ENCODE assay signal across 23 cellular contexts in the genomic region with DNA sequence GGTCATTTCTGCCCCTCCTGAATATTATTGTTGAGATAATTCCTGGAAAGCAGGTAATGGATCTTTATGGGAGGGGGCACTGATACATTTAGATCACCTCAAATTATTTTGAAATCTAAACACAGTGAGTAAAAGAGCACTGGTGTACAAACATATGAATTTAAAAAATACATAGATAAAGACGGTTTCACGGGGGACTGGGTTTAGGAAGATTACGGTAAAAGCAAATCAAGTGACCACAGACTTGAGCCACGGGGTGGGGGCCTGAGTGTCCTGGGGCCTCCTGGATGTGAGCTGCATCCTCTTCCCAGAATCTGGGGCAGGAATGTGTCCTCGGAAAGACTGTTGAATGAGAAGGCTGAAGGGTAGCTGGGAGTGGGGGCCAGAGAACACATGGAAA.
DNase-seq lines count a peak whose midpoint lies in the region; ATAC-seq, FAIRE-seq and TF ChIP-seq lines count a peak whose summit lies in the region.
"Had no signal": no experiment of that assay in that cellular context is flagged by ENCODE, and none has a peak within 500 bp of the region (broad histone marks: within the 10 kb centered on the region; RNA-seq: fewer than 3 reads in every experiment).

No MANE protein-coding gene starts in this region.

- H3K56ac ChIP-seq in H1 (replicated peaks; ENCODE audit: insufficient read length, low read depth, low read length): no peak overlapping the region

- POLR2A ChIA-PET in H1 (lab: Charles Lee; ENCODE audit: partially characterized antibody): interaction anchor here (0.9 kb wide), 1 partner anchor 12 kb away, joined by 3 read pairs; no protein-coding TSS in a partner anchor

- no peak overlapping the region for H3K4me3 Mint-ChIP-seq in activated T-cell treated with anti-CD3 and anti-CD28 coated beads, Interleukin-2, amount 50 U/mL, for 72 hours
- no peak overlapping the region for H3K4me3 Mint-ChIP-seq in endothelial cell (ENCODE audit: unreplicated experiment)
- H3K4me3 Mint-ChIP-seq: CD4-positive, alpha-beta T cell had no signal

- H2BK120ac ChIP-seq in H1 (replicated peaks; ENCODE audit: low read depth, low read length) (no peak overlapping the region), neuronal stem cell (ENCODE audit: low read depth, low read length) (no peak overlapping the region)

- H4K91ac ChIP-seq in H1 (replicated peaks; ENCODE audit: insufficient read length, low read length) (no peak overlapping the region), neuronal stem cell (ENCODE audit: low read depth, low read length, poor library complexity) (no peak overlapping the region)

- H4K8ac ChIP-seq in H1 (ENCODE audit: extremely low read depth, insufficient read depth, low read length): no peak overlapping the region
- H4K8ac ChIP-seq in neuronal stem cell (ENCODE audit: low read depth, low read length): no peak overlapping the region

- H3K4me1 Mint-ChIP-seq in activated T-cell treated with anti-CD3 and anti-CD28 coated beads, Interleukin-2, amount 50 U/mL, for 72 hours (ENCODE audit: low read depth): no peaks in the 10 kb centered on the region
- H3K4me1 Mint-ChIP-seq in endothelial cell (ENCODE audit: unreplicated experiment): peaks cover 8% of the 10 kb centered on the region

- peak overlapping the region; percentile 76; the same call in 1 of the 2 replicates for H2AFZ ChIP-seq in H1 (ENCODE audit: low read length)
- peak overlapping the region; percentile 81 for H2AFZ ChIP-seq in neuronal stem cell (ENCODE audit: low read length)

- H2BK5ac ChIP-seq in H1 (ENCODE audit: low read depth, low read length) (no peak overlapping the region), neuronal stem cell (ENCODE audit: low read length) (no peak overlapping the region)

- H3K27ac ChIP-seq in H1 (ENCODE audit: low read depth, low read length): no peak overlapping the region
- no peak overlapping the region for H3K27ac ChIP-seq in neuronal stem cell (replicated peaks; ENCODE audit: low read length)
- no peak overlapping the region for H3K27ac ChIP-seq in psoas muscle
- H3K27ac ChIP-seq: 22Rv1, BLaER1 had no signal

- DNase-seq in activated T-cell treated with anti-CD3 and anti-CD28 coated beads, Interleukin-2, amount 50 U/mL, for 72 hours: no peak
- no peak for DNase-seq in activated T-cell treated with anti-CD3 and anti-CD28 coated beads, Interleukin-2, amount 50 U/mL, for 48 hours
- DNase-seq in H1 (ENCODE audit: low read depth in 1 of 2, low spot score in 2 of 2): no peak
- DNase-seq in neuronal stem cell (ENCODE audit: low spot score): no peak
- no peak for DNase-seq in psoas muscle
- DNase-seq in endothelial cell (ENCODE audit: low spot score): no peak
- DNase-seq in epidermal melanocyte (ENCODE audit: insufficient read length, low spot score): no peak
- DNase-seq: ACHN; CD4-positive, alpha-beta T cell; DND-41; MG63; NCI-H1417; NCI-H187; NCI-H446 treated with DMSO at 0.1 percent for 48 hours; NCI-H526 treated with DMSO at 0.1 percent for 48 hours; OCI-M1; RPMI8226; SHP77 had no signal

- H3K79me1 ChIP-seq in H1 (ENCODE audit: low read depth, low read length) (no peaks in the 10 kb centered on the region), neuronal stem cell (ENCODE audit: low read depth, low read length) (no peaks in the 10 kb centered on the region)

- no peak overlapping the region for H3K23ac ChIP-seq in H1 (ENCODE audit: insufficient read length)
- H3K23ac ChIP-seq in neuronal stem cell (ENCODE audit: low read depth, low read length, poor library complexity): no peak overlapping the region

- peak overlapping the region; percentile 15 for H3K27ac Mint-ChIP-seq in activated T-cell treated with anti-CD3 and anti-CD28 coated beads, Interleukin-2, amount 50 U/mL, for 72 hours
- H3K27ac Mint-ChIP-seq in endothelial cell (ENCODE audit: unreplicated experiment): no peak overlapping the region
- H3K27ac Mint-ChIP-seq: CD4-positive, alpha-beta T cell had no signal

- no peak overlapping the region for H3K4ac ChIP-seq in H1 (replicated peaks; ENCODE audit: insufficient read length, low read depth, low read length)
- H3K4ac ChIP-seq in neuronal stem cell (ENCODE audit: low read length): no peak overlapping the region

- intact Hi-C loops in psoas muscle (cut with DNase I): no loop called here

- H3K9me3 ChIP-seq in H1 (ENCODE audit: insufficient read depth in 2 of 2, low read depth in 1 of 2, low read length in 1 of 2) (no peaks in the 10 kb centered on the region), neuronal stem cell (replicated peaks in 1 of 2; ENCODE audit: control insufficient read depth in 2 of 2, insufficient read depth in 1 of 2, low read depth in 1 of 2, low read length in 2 of 2) (peaks cover 0 to 4% of the 10 kb centered on the region in 2 donors), psoas muscle (peaks cover 8% of the 10 kb centered on the region)
- H3K9me3 ChIP-seq: HAP-1 had no signal

- H3K79me2 ChIP-seq in H1 (ENCODE audit: control insufficient read depth in 1 of 2, insufficient read depth in 2 of 2, low read length in 2 of 2): no peaks in the 10 kb centered on the region

- H3K4me1 ChIP-seq in H1 (replicated peaks in 1 of 4; ENCODE audit: control insufficient read depth in 3 of 4, insufficient read depth in 4 of 4, low read length in 3 of 4) (peaks cover 0 to 3% (median 0%) of the 10 kb centered on the region in 4 experiments; a peak in 2 of 7 replicates), neuronal stem cell (ENCODE audit: control insufficient read depth in 2 of 2, insufficient read depth in 1 of 2, low read depth in 1 of 2, low read length in 2 of 2) (peaks cover 0 to 2% of the 10 kb centered on the region in 2 donors), psoas muscle (no peaks in the 10 kb centered on the region)
- H3K4me1 ChIP-seq: BLaER1, HAP-1 had no signal

- no peaks in the 10 kb centered on the region for H3K27me3 ChIP-seq in H1 (replicated peaks in 1 of 4; ENCODE audit: control insufficient read depth in 3 of 4, extremely low read depth in 1 of 4, insufficient read depth in 3 of 4, low read length in 3 of 4)
- no peaks in the 10 kb centered on the region for H3K27me3 ChIP-seq in neuronal stem cell (ENCODE audit: control insufficient read depth in 3 of 3, insufficient read depth in 3 of 3, low read depth in 1 of 3, low read length in 3 of 3)
- H3K27me3 ChIP-seq in psoas muscle (ENCODE audit: insufficient read depth in 3 of 3, low read length in 2 of 3): no peaks in the 10 kb centered on the region
- H3K27me3 ChIP-seq: BLaER1, MG63 had no signal

- H3K36me3 Mint-ChIP-seq in activated T-cell treated with anti-CD3 and anti-CD28 coated beads, Interleukin-2, amount 50 U/mL, for 72 hours (ENCODE audit: insufficient read depth in 2 of 2): peaks cover 11 to 13% of the 10 kb centered on the region in 2 donors
- H3K36me3 Mint-ChIP-seq in endothelial cell (ENCODE audit: low read depth, unreplicated experiment): no peaks in the 10 kb centered on the region

- H3K36me3 ChIP-seq in H1 (ENCODE audit: control insufficient read depth in 2 of 4, insufficient read depth in 4 of 4, low read length in 3 of 4) (no peaks in the 10 kb centered on the region), neuronal stem cell (replicated peaks in 1 of 2; ENCODE audit: control insufficient read depth in 2 of 2, insufficient read depth in 2 of 2, low read length in 2 of 2) (no peaks in the 10 kb centered on the region), psoas muscle (ENCODE audit: insufficient read depth in 1 of 2, low read depth in 1 of 2) (no peaks in the 10 kb centered on the region)
- H3K36me3 ChIP-seq: BLaER1, HAP-1, MG63 had no signal

- H3K4me3 ChIP-seq in H1 (ENCODE audit: extremely low read depth in 1 of 4, insufficient read depth in 2 of 4, low read depth in 3 of 4, low read length in 4 of 4) (no peak overlapping the region), neuronal stem cell (ENCODE audit: low read length in 2 of 2) (no peak overlapping the region), psoas muscle (no peak overlapping the region)
- H3K4me3 ChIP-seq: BLaER1, GM12878, HAP-1, MG63 had no signal

- H2AK5ac ChIP-seq in H1 (ENCODE audit: low read depth, low read length) (no peak overlapping the region), neuronal stem cell (ENCODE audit: low read depth, low read length) (no peak overlapping the region)

- no peak overlapping the region for H4K5ac ChIP-seq in H1 (ENCODE audit: insufficient read length, low read depth, low read length)

- H3K4me2 ChIP-seq in H1 (ENCODE audit: insufficient read depth in 1 of 2, low read depth in 2 of 2, low read length in 2 of 2) (no peak overlapping the region), neuronal stem cell (ENCODE audit: insufficient read depth, low read length, poor library complexity, severe bottlenecking) (no peak overlapping the region)
- H3K4me2 ChIP-seq: BLaER1 had no signal

- H2BK12ac ChIP-seq in H1 (ENCODE audit: low read depth, low read length) (no peak overlapping the region), neuronal stem cell (ENCODE audit: low read length) (no peak overlapping the region)

- peaks cover 8% of the 10 kb centered on the region in 2 donors for H3K9me3 Mint-ChIP-seq in activated T-cell treated with anti-CD3 and anti-CD28 coated beads, Interleukin-2, amount 50 U/mL, for 72 hours
- H3K9me3 Mint-ChIP-seq in endothelial cell (ENCODE audit: unreplicated experiment): no peaks in the 10 kb centered on the region

- no peaks in the 10 kb centered on the region for H4K20me1 ChIP-seq in H1 (replicated peaks in 1 of 2; ENCODE audit: control insufficient read depth in 1 of 2, insufficient read depth in 2 of 2, low read length in 2 of 2)
- H4K20me1 ChIP-seq: BLaER1 had no signal

- 61% methylated on average over 5 of the region's 5 CpGs; no CpG with 5 or more reads in 1 of the 2 experiments for WGBS in H1 (ENCODE audit: extremely low coverage in 1 of 2, insufficient coverage in 1 of 2, insufficient read length in 1 of 2, insufficient replicate concordance in 2 of 2, low coverage in 1 of 2, low lambda C conversion rate in 2 of 2, missing lambda C conversion rate in 1 of 2), 2 experiments
- no CpG with 5 or more reads among the region's 5 CpGs for WGBS in neuronal stem cell (ENCODE audit: extremely low coverage in 2 of 2, insufficient read length in 2 of 2, insufficient replicate concordance in 1 of 2), 2 donors
- WGBS in psoas muscle, 3 donors: 67 to 78% (median 76%) methylated on average over 5 of the region's 5 CpGs

- no peak for TF ChIP-seq RAD21 in H1 (IDR thresholded peaks at IDR 0.05 in 1 of 2, conservative IDR thresholded peaks at IDR 0.05 in 1 of 2; ENCODE audit: low read depth in 2 of 2, low read length in 2 of 2)

- H3K14ac ChIP-seq in H1 (ENCODE audit: insufficient read length) (no peak overlapping the region), neuronal stem cell (ENCODE audit: low read length) (no peak overlapping the region)

- no peak for ATAC-seq in activated T-cell treated with anti-CD3 and anti-CD28 coated beads, Interleukin-2, amount 50 U/mL, for 72 hours (replicated peaks in 1 of 2)
- no peak for ATAC-seq in HG02885 (IDR thresholded peaks at IDR 0.05; ENCODE audit: poor library complexity, unreplicated experiment)
- ATAC-seq in psoas muscle: no peak

- no peaks in the 10 kb centered on the region for H3K23me2 ChIP-seq in H1 (ENCODE audit: low read depth, low read length)

- CTCF ChIA-PET in H1 (lab: Charles Lee; ENCODE audit: partially characterized antibody): interaction anchor here (0.6 kb wide), 1 partner anchor 36 kb away, joined by 3 read pairs; no protein-coding TSS in a partner anchor

- no peak for TF ChIP-seq POLR2A in H1 (IDR thresholded peaks at IDR 0.05; ENCODE audit: control extremely low read depth in 1 of 2, low read depth in 2 of 2, low read length in 2 of 2)

- no peaks in the 10 kb centered on the region for H3K27me3 Mint-ChIP-seq in activated T-cell treated with anti-CD3 and anti-CD28 coated beads, Interleukin-2, amount 50 U/mL, for 72 hours (ENCODE audit: low read depth)
- peaks cover 2% of the 10 kb centered on the region for H3K27me3 Mint-ChIP-seq in endothelial cell (ENCODE audit: unreplicated experiment)
- H3K27me3 Mint-ChIP-seq: CD4-positive, alpha-beta T cell had no signal

- TF ChIP-seq CTCF in H1 (IDR thresholded peaks at IDR 0.05; ENCODE audit: control extremely low read depth in 1 of 3, insufficient read depth in 1 of 3, low read depth in 1 of 3, low read length in 3 of 3) (no peak), psoas muscle (IDR thresholded peaks at IDR 0.05) (no peak), endothelial cell (IDR thresholded peaks at IDR 0.05; ENCODE audit: unreplicated experiment) (no peak)

- no peak for FAIRE-seq in H1 (lab: Jason Lieb, UNC)

- TF ChIP-seq EP300 in H1 (IDR thresholded peaks at IDR 0.05; ENCODE audit: borderline replicate concordance in 1 of 2, low read depth in 2 of 2, low read length in 2 of 2): no peak

- H3K9ac ChIP-seq in H1 (replicated peaks in 1 of 4; ENCODE audit: extremely low read depth in 1 of 4, low read depth in 3 of 4, low read length in 3 of 4) (no peak overlapping the region), neuronal stem cell (ENCODE audit: low read depth, low read length, poor library complexity) (no peak overlapping the region)
- H3K9ac ChIP-seq: BLaER1 had no signal

- H2BK15ac ChIP-seq in H1 (ENCODE audit: low read length) (no peak overlapping the region), neuronal stem cell (ENCODE audit: low read length) (no peak overlapping the region)

- H3K18ac ChIP-seq in H1 (ENCODE audit: extremely low read depth, low read length): no peak overlapping the region
- H3K18ac ChIP-seq in neuronal stem cell (ENCODE audit: low read length): no peak overlapping the region

- no peak overlapping the region for H2BK20ac ChIP-seq in H1 (ENCODE audit: low read length)
